ENCODE assay signal across 12 cellular contexts in the genomic region with DNA sequence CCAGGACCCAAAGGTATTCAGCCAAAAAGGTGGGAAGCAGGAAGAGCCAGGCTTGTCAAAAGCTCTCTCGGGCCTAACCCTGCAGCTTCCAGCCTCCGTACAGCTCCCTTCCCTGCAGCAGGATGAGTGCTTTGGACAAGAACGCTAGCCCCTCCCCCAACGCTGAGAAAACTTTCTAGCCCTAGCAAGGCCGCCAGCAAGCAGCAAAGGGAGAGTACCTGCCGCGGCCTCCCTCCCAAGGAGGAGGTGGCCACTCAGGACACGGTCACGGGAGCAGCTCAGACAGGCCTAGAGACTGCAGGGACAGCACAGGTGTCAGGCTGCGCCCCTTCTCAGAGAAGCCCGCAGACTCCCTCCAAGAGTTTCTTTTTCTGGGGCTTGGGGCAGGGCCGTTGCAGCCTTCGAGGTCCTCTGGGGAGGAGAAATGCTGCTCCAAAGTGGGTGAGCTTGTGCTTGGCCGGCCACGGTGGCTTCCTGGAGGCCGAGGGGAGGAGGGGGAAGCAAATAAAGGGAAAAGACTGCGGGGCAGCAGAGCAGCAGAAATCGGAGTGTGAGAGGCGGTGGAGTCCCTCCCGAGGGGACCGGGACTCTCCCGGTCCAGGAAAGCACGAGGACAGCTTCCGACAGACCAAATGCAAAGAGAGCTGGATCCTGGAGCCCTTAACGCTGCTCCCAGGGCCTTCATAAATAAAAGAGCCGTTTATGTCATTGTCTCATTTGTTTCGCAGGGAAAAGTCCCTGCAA. TPM values are rescaled to one million over a fixed set of nuclear protein-coding genes. Genes with fewer than 3 reads are reported as not detected.
A peak's percentile ranks its signal among the peaks of the same experiment; 100 is the strongest.
DNase-seq lines count a peak whose midpoint lies in the region; ATAC-seq and TF ChIP-seq lines count a peak whose summit lies in the region.
"Had no signal": no experiment of that assay in that cellular context is flagged by ENCODE, and none has a peak within 500 bp of the region (broad histone marks: within the 10 kb centered on the region; RNA-seq: fewer than 3 reads in every experiment).

No MANE protein-coding gene starts in this region.

- no peaks in the 10 kb centered on the region for H3K9me3 ChIP-seq in IMR-90 (ENCODE audit: control insufficient read depth, insufficient read depth, low read length)
- no peaks in the 10 kb centered on the region for H3K9me3 ChIP-seq in stomach
- no peaks in the 10 kb centered on the region for H3K9me3 ChIP-seq in Karpas-422 (ENCODE audit: low read length)

- H3K27me3 ChIP-seq in IMR-90 (ENCODE audit: control insufficient read depth, insufficient read depth, low read length) = no peaks in the 10 kb centered on the region
- no peaks in the 10 kb centered on the region for H3K27me3 ChIP-seq in stomach
- H3K27me3 ChIP-seq in Karpas-422 (ENCODE audit: low read length) = no peaks in the 10 kb centered on the region

- in situ Hi-C loops in IMR-90 (cut with MboI; ENCODE audit: low sequenced_read_pairs) = no loop called here

- H4K20me1 ChIP-seq in IMR-90 (ENCODE audit: insufficient read depth, low read length) = peaks cover 22% of the 10 kb centered on the region
- H4K20me1 ChIP-seq in Karpas-422 (ENCODE audit: insufficient read depth, low read depth, low read length) = peaks cover 7% of the 10 kb centered on the region; the same call in 1 of the 2 replicates

- peak overlapping the region; percentile 6; the same call in 1 of the 2 replicates for H2BK120ac ChIP-seq in IMR-90 (ENCODE audit: low read depth, low read length)

- no peak for TF ChIP-seq POLR2A in IMR-90 (IDR thresholded peaks at IDR 0.05; ENCODE audit: low read depth, low read length)
- TF ChIP-seq POLR2A in stomach (IDR thresholded peaks at IDR 0.05) = no peak

- no peak overlapping the region for H3K4me3 ChIP-seq in IMR-90 (ENCODE audit: insufficient read depth, low read depth, low read length)
- peak overlapping the region in 3 of 4 donors; percentile 24 to 35 (median 32) for H3K4me3 ChIP-seq in stomach
- H3K4me3 ChIP-seq in Karpas-422 (ENCODE audit: low read length) = no peak overlapping the region

- no peak overlapping the region for H3K4me3 Mint-ChIP-seq in central memory CD8-positive, alpha-beta T cell
- H3K4me3 Mint-ChIP-seq in CD14-positive monocyte = no peak overlapping the region
- H3K4me3 Mint-ChIP-seq: activated naive CD8-positive, alpha-beta T cell had no signal

- TF ChIP-seq EP300 in stomach (IDR thresholded peaks at IDR 0.05) = no peak

- H3K79me2 ChIP-seq in Karpas-422 (ENCODE audit: low read length) = peaks cover 5% of the 10 kb centered on the region
- H3K79me2 ChIP-seq: parathyroid adenoma had no signal

- no peak overlapping the region for H2BK20ac ChIP-seq in IMR-90 (ENCODE audit: low read depth, low read length)

- no TSS peak for BruUV-seq in IMR-90 (replicated peaks; lab: Mats Ljungman, UMichigan)

- no peak overlapping the region; the same call in 1 of the 2 replicates for H2AK5ac ChIP-seq in IMR-90 (ENCODE audit: low read depth, low read length)

- DNase-seq in IMR-90 (peak; percentile 76), kidney tubule cell (ENCODE audit: low spot score) (peak; percentile 25), stomach (no peak), DMS79 (lab: John Stamatoyannopoulos, UW) (no peak), CD14-positive monocyte (ENCODE audit: low spot score) (no peak), Karpas-422 (no peak), NCI-H226 (no peak)
- no peak for DNase-seq in central memory CD8-positive, alpha-beta T cell (ENCODE audit: low spot score in 2 of 2)
- DNase-seq: DMS153 had no signal

- POLR2A ChIA-PET in IMR-90 (lab: Charles Lee; ENCODE audit: unreplicated experiment) = no interaction called here

- H4K8ac ChIP-seq in IMR-90 (ENCODE audit: low read depth in 2 of 2, low read length in 2 of 2) = peak overlapping the region in 1 of 2 experiments; percentile 40; a peak in 1 of 4 replicates

- H2AFZ ChIP-seq in IMR-90 (replicated peaks; ENCODE audit: low read length, poor library complexity) (peak overlapping the region; percentile 18), Karpas-422 (ENCODE audit: low read length) (no peak overlapping the region)
- H2AFZ ChIP-seq: parathyroid adenoma had no signal

- H3K36me3 ChIP-seq in IMR-90 (ENCODE audit: control insufficient read depth, insufficient read depth, low read length) (peaks cover 49% of the 10 kb centered on the region), stomach (peaks cover 63 to 78% (median 73%) of the 10 kb centered on the region in 4 donors), Karpas-422 (ENCODE audit: insufficient read depth, low read length) (peaks cover 43% of the 10 kb centered on the region)

- H3K9me2 ChIP-seq in Karpas-422 (replicated peaks; ENCODE audit: insufficient read depth, low read length) = no peaks in the 10 kb centered on the region

- no peak overlapping the region for H2BK15ac ChIP-seq in IMR-90 (ENCODE audit: low read depth, low read length)

- H3K9ac ChIP-seq in IMR-90 (ENCODE audit: low read depth, low read length) (peak overlapping the region; percentile 12; the same call in 1 of the 2 replicates), Karpas-422 (ENCODE audit: low read length) (no peak overlapping the region)
- H3K9ac ChIP-seq: parathyroid adenoma had no signal

- peak; percentile 31 for ATAC-seq in IMR-90 (ENCODE audit: low read depth)
- ATAC-seq in central memory CD8-positive, alpha-beta T cell (replicated peaks; ENCODE audit: extremely low read depth, poor library complexity, severe bottlenecking) = no peak

- peak overlapping the region; percentile 1; the same call in 1 of the 2 replicates for H4K5ac ChIP-seq in IMR-90 (ENCODE audit: low read depth, low read length)

- H3K4me2 ChIP-seq in IMR-90 (ENCODE audit: low read depth, low read length) (no peak overlapping the region), Karpas-422 (ENCODE audit: low read depth, low read length, poor library complexity, severe bottlenecking) (no peak overlapping the region)

- H3K18ac ChIP-seq in IMR-90 (ENCODE audit: low read depth, low read length) = no peak overlapping the region

- no peaks in the 10 kb centered on the region for H3K27me3 Mint-ChIP-seq in central memory CD8-positive, alpha-beta T cell
- peaks cover 6 to 7% (median 6%) of the 10 kb centered on the region in 3 donors for H3K27me3 Mint-ChIP-seq in CD14-positive monocyte (ENCODE audit: low read depth in 3 of 3)
- H3K27me3 Mint-ChIP-seq: activated naive CD8-positive, alpha-beta T cell had no signal

- H2BK5ac ChIP-seq in IMR-90 (ENCODE audit: low read depth, low read length, poor library complexity, severe bottlenecking) = peak overlapping the region; percentile 53

- no peak overlapping the region; the same call in 1 of the 2 replicates for H3K56ac ChIP-seq in IMR-90 (ENCODE audit: extremely low read depth, insufficient read depth, low read length)

- H4K91ac ChIP-seq in IMR-90 (ENCODE audit: insufficient read depth, low read depth, low read length) = peak overlapping the region; percentile 61

- H3K27ac ChIP-seq in IMR-90 (ENCODE audit: insufficient read depth, low read length) = peak overlapping the region; percentile 38
- H3K27ac ChIP-seq in stomach = peak overlapping the region; percentile 9 to 89 (median 78)
- H3K27ac ChIP-seq in Karpas-422 (ENCODE audit: low read length) = no peak overlapping the region
- H3K27ac ChIP-seq: parathyroid adenoma, VCaP had no signal

- peaks cover 12% of the 10 kb centered on the region for H3K9me1 ChIP-seq in IMR-90 (ENCODE audit: insufficient read depth, low read length)

- H2AK9ac ChIP-seq in IMR-90 (replicated peaks; ENCODE audit: low read depth, low read length, poor library complexity) = peak overlapping the region; percentile 75

- dilution Hi-C loops in IMR-90 (cut with HindIII; ENCODE audit: low sequenced_read_pairs, unreplicated experiment) = no loop called here

- H3K4me1 Mint-ChIP-seq in central memory CD8-positive, alpha-beta T cell = peaks cover 7% of the 10 kb centered on the region
- H3K4me1 Mint-ChIP-seq in CD14-positive monocyte = peaks cover 11% of the 10 kb centered on the region

- H3K23ac ChIP-seq in IMR-90 (ENCODE audit: low read depth, low read length) = peak overlapping the region; percentile 25; the same call in 1 of the 2 replicates

- H3K27ac Mint-ChIP-seq in central memory CD8-positive, alpha-beta T cell (ENCODE audit: low read depth) = peak overlapping the region; percentile 87
- peak overlapping the region in 1 of 7 donors; percentile 79 for H3K27ac Mint-ChIP-seq in CD14-positive monocyte
- H3K27ac Mint-ChIP-seq: activated naive CD8-positive, alpha-beta T cell had no signal

- TF ChIP-seq CTCF in IMR-90 (conservative IDR thresholded peaks at IDR 0.05; ENCODE audit: low read depth, low read length) = no peak
- no peak for TF ChIP-seq CTCF in stomach (IDR thresholded peaks at IDR 0.05)
- TF ChIP-seq CTCF in CD14-positive monocyte (IDR thresholded peaks at IDR 0.05) = no peak

- H3K79me1 ChIP-seq in IMR-90 (ENCODE audit: low read depth in 1 of 2, low read length in 2 of 2) = peaks cover 21 to 69% of the 10 kb centered on the region in 2 experiments

- peak overlapping the region; percentile 70; the same call in 1 of the 2 replicates for H3K14ac ChIP-seq in IMR-90 (replicated peaks; ENCODE audit: low read depth, low read length)

- H3K4me1 ChIP-seq in IMR-90 (ENCODE audit: control insufficient read depth, insufficient read depth, low read length) (peaks cover 17% of the 10 kb centered on the region), stomach (peaks cover 15 to 53% (median 40%) of the 10 kb centered on the region in 4 donors), Karpas-422 (ENCODE audit: low read length) (peaks cover 15% of the 10 kb centered on the region)

- intact Hi-C loops in IMR-90 (cut with micrococcal nuclease) (no loop called here), stomach (cut with DNase I; ENCODE audit: low total_unique reads) (no loop called here), CD14-positive monocyte (cut with micrococcal nuclease) (no loop called here)

- H3K36me3 Mint-ChIP-seq in central memory CD8-positive, alpha-beta T cell (ENCODE audit: insufficient read depth) = peaks cover 63% of the 10 kb centered on the region
- peaks cover 70 to 72% of the 10 kb centered on the region in 2 donors for H3K36me3 Mint-ChIP-seq in CD14-positive monocyte
- H3K36me3 Mint-ChIP-seq: activated naive CD8-positive, alpha-beta T cell had no signal

- whole genome bisulfite sequencing in IMR-90 (ENCODE audit: extremely low coverage in 2 of 2, insufficient read length in 1 of 2), 2 experiments = 35% methylated on average over 11 of the region's 27 CpGs; no CpG with 5 or more reads in 1 of the 2 experiments
- WGBS in stomach, 5 donors = 64 to 71% (median 67%) methylated on average over 21 to 27 of the region's 27 CpGs

- H3K9me3 Mint-ChIP-seq in central memory CD8-positive, alpha-beta T cell = no peaks in the 10 kb centered on the region
- H3K9me3 Mint-ChIP-seq in CD14-positive monocyte = peaks cover 0 to 5% (median 0%) of the 10 kb centered on the region in 7 donors

- CTCF ChIA-PET in IMR-90 (lab: Yijun Ruan, JAX) = no interaction called here

- H3K4ac ChIP-seq in IMR-90 (ENCODE audit: low read depth, low read length) = peak overlapping the region; percentile 46; the same call in 1 of the 2 replicates

- no peak for TF ChIP-seq RAD21 in IMR-90 (IDR thresholded peaks at IDR 0.05; ENCODE audit: low read length)

RNA-seq across cellular contexts. Expression of a gene that starts 4.0 kb away (rescaled TPM):
- 6.5 and 7.5 TPM in 2 replicates for total RNA-seq in IMR-90 (2012; rRNA removed)
- polyA plus RNA-seq in IMR-90 (2012; rRNA removed) = 21.0 and 28.2 TPM in 2 replicates
- polyA plus RNA-seq in IMR-90 (2012; cell fraction: cytosol; rRNA removed) = 22.6 and 27.0 TPM in 2 replicates
- polyA plus RNA-seq in IMR-90 (2012; cell fraction: nucleus; rRNA removed; ENCODE audit: low replicate concordance) = 13.7 and 19.3 TPM in 2 replicates
- 10 to 100 TPM; 17.9 to 42.3 (median 19.3) TPM for total RNA-seq in stomach
- polyA plus RNA-seq in stomach = 10 to 100 TPM; 13.9 to 17.1 (median 15.6) TPM
- polyA plus RNA-seq in CD14-positive monocyte = 1 to 10 TPM; 4.4 to 6.4 TPM
- total RNA-seq in Karpas-422 (2014; rRNA removed; shearing (Covaris generic); ENCODE audit: low replicate concordance) = 7.4 and 7.7 TPM in 2 replicates

Comparison
In these comparisons a context has a peak if more than half of its experiments do, and no peak if none do; other contexts are left out.
1. DNase-seq: peak in IMR-90 (single experiment) and kidney tubule cell (single experiment); none in central memory CD8-positive, alpha-beta T cell (0 of 2), stomach (single experiment), DMS79 (single experiment), CD14-positive monocyte (single experiment), Karpas-422 (single experiment) and NCI-H226 (single experiment).
2. H3K4me3 ChIP-seq: peak in stomach (3 of 4); none in IMR-90 (single experiment) and Karpas-422 (single experiment).